ENCODE assay signal across 8 cellular contexts in genomic region chr19:3801412-3802096, GRCh38. TPM values are rescaled to one million over a fixed set of nuclear protein-coding genes. Genes with fewer than 3 reads are reported as not detected.
DNase-seq lines count a peak whose midpoint lies in the region; ATAC-seq and TF ChIP-seq lines count a peak whose summit lies in the region.
"Had no signal": no experiment of that assay in that cellular context is flagged by ENCODE, and none has a peak within 500 bp of the region (broad histone marks: within the 10 kb centered on the region; RNA-seq: fewer than 3 reads in every experiment).

No MANE protein-coding gene starts in this region.

- peak overlapping the region; percentile 68 to 72 for H3K27ac Mint-ChIP-seq in natural killer cell

- H3K4me1 ChIP-seq in thoracic aorta (ENCODE audit: control insufficient read depth in 1 of 2, low read depth in 2 of 2) = peaks cover 9 to 11% of the 10 kb centered on the region in 2 donors

- no peaks in the 10 kb centered on the region for H3K36me3 ChIP-seq in thoracic aorta

- H3K4me3 Mint-ChIP-seq in natural killer cell = peak overlapping the region; percentile 78

- H3K27me3 Mint-ChIP-seq in natural killer cell (ENCODE audit: low read depth in 2 of 2) = no peaks in the 10 kb centered on the region

- H3K9me3 Mint-ChIP-seq in natural killer cell = peaks cover 3 to 4% of the 10 kb centered on the region in 2 donors

- H3K9me3 ChIP-seq in thoracic aorta = peaks cover 4% of the 10 kb centered on the region

- peaks cover 8% of the 10 kb centered on the region for H3K27me3 ChIP-seq in thoracic aorta (replicated peaks; ENCODE audit: insufficient read depth)

- intact Hi-C loops in natural killer cell (cut with micrococcal nuclease) = loop anchor here (1.0 kb wide), 1 partner anchor 11 kb away; no protein-coding TSS in a partner anchor

- DNase-seq in NCI-H1092 treated with DMSO at 0.1 percent for 48 hours (lab: John Stamatoyannopoulos, UW) (peak; percentile 53), natural killer cell (peak; percentile 64), thoracic aorta (ENCODE audit: low spot score) (no peak), cerebellar nuclear complex (lab: John Stamatoyannopoulos, UW) (no peak)
- peak; percentile 63 to 73 for DNase-seq in activated CD4-positive, alpha-beta T cell treated with anti-CD3 and anti-CD28 coated beads, Interleukin-2, amount 50 U/mL, for 48 hours
- DNase-seq in effector CD4-positive, alpha-beta T cell = peak; percentile 37

- ATAC-seq in natural killer cell (peak; percentile 70 to 72 (median 70)), thoracic aorta (ENCODE audit: insufficient number of reproducible peaks, low FRiP score, low read depth) (no peak), HG02798 (IDR thresholded peaks at IDR 0.05; ENCODE audit: poor library complexity, unreplicated experiment) (no peak)

- H3K36me3 Mint-ChIP-seq in natural killer cell = peaks cover 8% of the 10 kb centered on the region

- no peak overlapping the region for H3K27ac ChIP-seq in thoracic aorta

- peaks cover 34 to 70% of the 10 kb centered on the region in 2 donors for H3K4me1 Mint-ChIP-seq in natural killer cell

- TF ChIP-seq CTCF in natural killer cell (IDR thresholded peaks at IDR 0.05) (no peak), thoracic aorta (IDR thresholded peaks at IDR 0.05) (no peak)

- H3K4me3 ChIP-seq in thoracic aorta = peak overlapping the region; percentile 51

RNA-seq across cellular contexts. Expression of gene MATK, which starts 15.4 kb away (rescaled TPM):
- total RNA-seq in natural killer cell (100 to 1,000 TPM; 269 to 353 (median 317) TPM), thoracic aorta (1 to 10 TPM; 5.4 to 6.4 TPM)

RNA-seq across cellular contexts. Expression of gene RAX2, which starts 29.5 kb away (rescaled TPM):
- total RNA-seq in natural killer cell (not detected), thoracic aorta (not detected)
- total RNA-seq: skeletal muscle tissue had no signal

RNA-seq across cellular contexts. Expression of gene MRPL54, which starts 39.1 kb away (rescaled TPM):
- total RNA-seq in natural killer cell = 10 to 100 TPM; 54.1 to 60.5 (median 55.5) TPM
- 10 to 100 TPM; 32.4 to 56.9 TPM for total RNA-seq in thoracic aorta

RNA-seq across cellular contexts. Expression of gene APBA3, which starts 40.1 kb away (rescaled TPM):
- total RNA-seq in natural killer cell = 10 to 100 TPM; 39.9 to 53.6 (median 43.8) TPM
- total RNA-seq in thoracic aorta = 10 to 100 TPM; 17.4 to 26.8 TPM

Comparison
In these comparisons a context has a peak if more than half of its experiments do, and no peak if none do; other contexts are left out.
1. DNase-seq: peak in NCI-H1092 treated with DMSO at 0.1 percent for 48 hours (single experiment), activated CD4-positive, alpha-beta T cell treated with anti-CD3 and anti-CD28 coated beads, Interleukin-2, amount 50 U/mL, for 48 hours (2 of 2), effector CD4-positive, alpha-beta T cell (single experiment) and natural killer cell (single experiment); none in thoracic aorta (single experiment) and cerebellar nuclear complex (0 of 2).
2. ATAC-seq: peak in natural killer cell (3 of 3); none in thoracic aorta (single experiment) and HG02798 (single experiment).
3. RNA of gene MATK, which starts 15.4 kb away (total RNA-seq): 269 to 353 TPM in natural killer cell; 5.4 to 6.4 TPM in thoracic aorta; every median in the first group is over 10 times any median in the second.